15 cellular contexts compared by ENCODE assay signal in genomic region chr1:197896301-197896700, GRCh38. TPM values are rescaled to one million over a fixed set of nuclear protein-coding genes. Genes with fewer than 3 reads are reported as not detected.
DNase-seq lines count a peak whose midpoint lies in the region; FAIRE-seq lines count a peak whose summit lies in the region.
"Had no signal": no experiment of that assay in that cellular context is flagged by ENCODE, and none has a peak within 500 bp of the region (broad histone marks: within the 10 kb centered on the region; RNA-seq: fewer than 3 reads in every experiment).

No MANE protein-coding gene starts in this region.

- intact Hi-C loops in activated T-helper 1 cell treated with anti-CD3 and anti-CD28 coated beads, Interleukin-12 subunit alpha, Interleukin-12 subunit beta, Interleukin-2, Interleukin-4 antibody, amounts not matched to agents 30 ng/mL and 10 ng/mL and 1 ng/mL, durations not matched to agents 14 hours and 24 hours and 36 hours (cut with micrococcal nuclease), result no loop called here

- peaks cover 35% of the 10 kb centered on the region for H3K27me3 Mint-ChIP-seq in activated T-helper 1 cell treated with anti-CD3 and anti-CD28 coated beads, Interleukin-12 subunit alpha, Interleukin-12 subunit beta, Interleukin-2, Interleukin-4 antibody, amounts not matched to agents 30 ng/mL and 10 ng/mL and 1 ng/mL, durations not matched to agents 14 hours and 24 hours and 36 hours (ENCODE audit: insufficient read depth)

- DNase-seq in ACHN (peak; percentile 50), foreskin melanocyte (peak; percentile 71), kidney tubule cell (ENCODE audit: low spot score) (peak; percentile 81), urothelium cell line (ENCODE audit: low spot score) (no peak), AG08395 (ENCODE audit: low spot score) (no peak), NCI-H2171 treated with DMSO at 0.1 percent for 48 hours (lab: John Stamatoyannopoulos, UW) (no peak)
- DNase-seq in activated T-helper 1 cell treated with anti-CD3 and anti-CD28 coated beads, Interleukin-12 subunit alpha, Interleukin-12 subunit beta, Interleukin-2, Interleukin-4 antibody, amounts not matched to agents 30 ng/mL and 10 ng/mL and 1 ng/mL, durations not matched to agents 14 hours and 24 hours and 36 hours (ENCODE audit: low spot score), result no peak
- DNase-seq: Calu3; CD8-positive, alpha-beta T cell; DMS79 treated with DMSO at 0.1 percent for 48 hours; GF-D8 had no signal

- no peak overlapping the region for H3K4me3 Mint-ChIP-seq in activated T-helper 1 cell treated with anti-CD3 and anti-CD28 coated beads, Interleukin-12 subunit alpha, Interleukin-12 subunit beta, Interleukin-2, Interleukin-4 antibody, amounts not matched to agents 30 ng/mL and 10 ng/mL and 1 ng/mL, durations not matched to agents 14 hours and 24 hours and 36 hours
- H3K4me3 Mint-ChIP-seq: B cell; CD8-positive, alpha-beta T cell had no signal

- no peaks in the 10 kb centered on the region for H3K36me3 Mint-ChIP-seq in activated T-helper 1 cell treated with anti-CD3 and anti-CD28 coated beads, Interleukin-12 subunit alpha, Interleukin-12 subunit beta, Interleukin-2, Interleukin-4 antibody, amounts not matched to agents 30 ng/mL and 10 ng/mL and 1 ng/mL, durations not matched to agents 14 hours and 24 hours and 36 hours (ENCODE audit: low read depth)
- H3K36me3 Mint-ChIP-seq: CD8-positive, alpha-beta T cell had no signal

- in situ Hi-C loops in ACHN (cut with HindIII; ENCODE audit: low pct_ligation_motif_present, low pct_unique_long_range_greater_than_20kb, low sequenced_read_pairs), result no loop called here

- H3K27ac Mint-ChIP-seq in activated T-helper 1 cell treated with anti-CD3 and anti-CD28 coated beads, Interleukin-12 subunit alpha, Interleukin-12 subunit beta, Interleukin-2, Interleukin-4 antibody, amounts not matched to agents 30 ng/mL and 10 ng/mL and 1 ng/mL, durations not matched to agents 14 hours and 24 hours and 36 hours, result no peak overlapping the region
- H3K27ac Mint-ChIP-seq: B cell; CD8-positive, alpha-beta T cell had no signal

- H3K4me1 Mint-ChIP-seq in activated T-helper 1 cell treated with anti-CD3 and anti-CD28 coated beads, Interleukin-12 subunit alpha, Interleukin-12 subunit beta, Interleukin-2, Interleukin-4 antibody, amounts not matched to agents 30 ng/mL and 10 ng/mL and 1 ng/mL, durations not matched to agents 14 hours and 24 hours and 36 hours (ENCODE audit: low read depth), result peaks cover 2% of the 10 kb centered on the region

- FAIRE-seq in urothelium cell line (lab: Jason Lieb, UNC), result peak; percentile 30
- FAIRE-seq: A549, H1 had no signal

- H3K9me3 Mint-ChIP-seq in activated T-helper 1 cell treated with anti-CD3 and anti-CD28 coated beads, Interleukin-12 subunit alpha, Interleukin-12 subunit beta, Interleukin-2, Interleukin-4 antibody, amounts not matched to agents 30 ng/mL and 10 ng/mL and 1 ng/mL, durations not matched to agents 14 hours and 24 hours and 36 hours, result no peaks in the 10 kb centered on the region
- H3K9me3 Mint-ChIP-seq: CD8-positive, alpha-beta T cell had no signal

RNA-seq across cellular contexts. Expression of gene C1orf53, which starts 6.1 kb away (rescaled TPM):
- total RNA-seq in activated T-helper 1 cell treated with anti-CD3 and anti-CD28 coated beads, Interleukin-12 subunit alpha, Interleukin-12 subunit beta, Interleukin-2, Interleukin-4 antibody, amounts not matched to agents 30 ng/mL and 10 ng/mL and 1 ng/mL, durations not matched to agents 14 hours and 24 hours and 36 hours, result 0.81 and 1.3 TPM in 2 replicates
- total RNA-seq: B cell; CD8-positive, alpha-beta T cell had no signal

RNA-seq across cellular contexts. Expression of gene LHX9, which starts 20.9 kb away (rescaled TPM):
- not detected in 2 replicates for total RNA-seq in activated T-helper 1 cell treated with anti-CD3 and anti-CD28 coated beads, Interleukin-12 subunit alpha, Interleukin-12 subunit beta, Interleukin-2, Interleukin-4 antibody, amounts not matched to agents 30 ng/mL and 10 ng/mL and 1 ng/mL, durations not matched to agents 14 hours and 24 hours and 36 hours
- total RNA-seq: B cell; CD8-positive, alpha-beta T cell; H1; HT-29 had no signal

Comparison
In these comparisons a context has a peak if more than half of its experiments do, and no peak if none do; other contexts are left out.
1. DNase-seq: peak in ACHN (single experiment), foreskin melanocyte (single experiment) and kidney tubule cell (single experiment); none in urothelium cell line (single experiment), AG08395 (single experiment), NCI-H2171 treated with DMSO at 0.1 percent for 48 hours (single experiment) and activated T-helper 1 cell treated with anti-CD3 and anti-CD28 coated beads, Interleukin-12 subunit alpha, Interleukin-12 subunit beta, Interleukin-2, Interleukin-4 antibody, amounts not matched to agents 30 ng/mL and 10 ng/mL and 1 ng/mL, durations not matched to agents 14 hours and 24 hours and 36 hours (single experiment).